1 cellular context compared by ENCODE assay signal in genomic region chrX:71365356-71365875, GRCh38.
A peak's percentile ranks its signal among the peaks of the same experiment; 100 is the strongest.
TF ChIP-seq lines count a peak whose summit lies in the region.

No MANE protein-coding gene starts in this region.

TF ChIP-seq in K562, 482 proteins besides CTCF, POLR2A, EP300 and RAD21 (continued from another document and continues in another):
- no peak for TF ChIP-seq CTCFL (IDR thresholded peaks at IDR 0.05; ENCODE audit: borderline replicate concordance, insufficient read depth, low read depth, low read length, poor library complexity, severe bottlenecking)
- TF ChIP-seq, protein P1, sequence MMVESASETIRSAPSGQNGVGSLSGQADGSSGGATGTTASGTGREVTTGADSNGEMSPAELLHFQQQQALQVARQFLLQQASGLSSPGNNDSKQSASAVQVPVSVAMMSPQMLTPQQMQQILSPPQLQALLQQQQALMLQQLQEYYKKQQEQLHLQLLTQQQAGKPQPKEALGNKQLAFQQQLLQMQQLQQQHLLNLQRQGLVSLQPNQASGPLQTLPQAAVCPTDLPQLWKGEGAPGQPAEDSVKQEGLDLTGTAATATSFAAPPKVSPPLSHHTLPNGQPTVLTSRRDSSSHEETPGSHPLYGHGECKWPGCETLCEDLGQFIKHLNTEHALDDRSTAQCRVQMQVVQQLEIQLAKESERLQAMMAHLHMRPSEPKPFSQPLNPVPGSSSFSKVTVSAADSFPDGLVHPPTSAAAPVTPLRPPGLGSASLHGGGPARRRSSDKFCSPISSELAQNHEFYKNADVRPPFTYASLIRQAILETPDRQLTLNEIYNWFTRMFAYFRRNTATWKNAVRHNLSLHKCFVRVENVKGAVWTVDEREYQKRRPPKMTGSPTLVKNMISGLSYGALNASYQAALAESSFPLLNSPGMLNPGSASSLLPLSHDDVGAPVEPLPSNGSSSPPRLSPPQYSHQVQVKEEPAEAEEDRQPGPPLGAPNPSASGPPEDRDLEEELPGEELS (CRISPR knock-in tag; IDR thresholded peaks at IDR 0.05; ENCODE audit: borderline replicate concordance), result no peak
- no peak for TF ChIP-seq LCOR (CRISPR knock-in tag; IDR thresholded peaks at IDR 0.05)
- TF ChIP-seq, protein P2, sequence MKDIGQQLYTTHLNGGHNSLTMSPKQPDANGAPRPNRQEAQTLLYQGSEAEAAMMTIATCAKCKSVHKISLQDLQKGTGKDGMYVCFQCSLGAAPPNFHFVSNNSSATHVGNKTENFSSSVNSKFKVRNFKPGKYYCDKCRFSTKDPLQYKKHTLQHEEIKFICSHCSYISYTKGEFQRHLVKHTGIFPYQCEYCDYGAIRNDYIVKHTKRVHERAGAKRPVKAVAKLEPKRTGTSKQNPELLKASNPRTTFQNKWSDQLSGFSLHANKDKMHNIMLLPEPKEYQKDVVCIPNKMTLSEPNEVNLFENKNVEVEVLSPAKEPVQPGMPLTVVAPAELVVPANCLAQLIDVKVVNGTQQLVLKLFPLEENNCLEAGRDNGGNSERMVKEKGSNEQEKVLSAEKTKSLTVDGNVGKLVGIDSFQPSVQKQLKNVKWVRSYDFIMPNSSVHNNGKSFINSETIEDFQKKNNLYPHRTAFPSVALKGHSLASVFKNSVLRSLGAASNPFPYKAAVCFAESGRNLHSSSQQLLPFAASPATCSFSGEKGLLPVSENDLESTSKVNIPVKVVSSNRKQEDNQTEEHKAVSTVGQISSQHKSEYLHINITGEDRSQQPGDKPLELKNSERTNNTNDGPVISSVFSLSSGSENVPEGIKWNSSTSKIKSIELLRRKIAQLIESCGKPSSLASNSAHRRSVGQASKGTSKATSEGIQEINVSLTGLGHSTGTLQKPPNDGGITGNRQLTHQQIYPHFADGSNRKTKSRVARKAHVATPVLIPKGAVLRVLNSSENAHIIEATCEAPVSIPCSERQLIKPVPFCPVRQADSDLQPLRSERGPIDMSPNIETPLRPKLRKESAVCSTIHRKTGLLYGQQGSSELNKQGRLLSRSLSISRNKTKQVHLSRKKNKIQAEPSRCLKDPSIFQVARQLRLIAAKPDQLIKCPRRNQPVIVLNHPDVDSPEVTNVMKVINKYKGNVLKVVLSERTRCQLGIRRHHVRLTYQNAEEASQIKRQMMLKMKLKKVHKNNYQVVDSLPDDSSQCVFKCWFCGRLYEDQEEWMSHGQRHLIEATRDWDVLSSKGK (CRISPR knock-in tag; IDR thresholded peaks at IDR 0.05), result no peak
- TF ChIP-seq YY1 (IDR thresholded peaks at IDR 0.05; ENCODE audit: borderline replicate concordance in 1 of 3, control insufficient read depth in 1 of 3, extremely low read depth in 1 of 3, insufficient read depth in 3 of 3, insufficient read length in 1 of 3, insufficient replicate concordance in 2 of 3, low read depth in 1 of 3, low read length in 2 of 3), result no peak
- no peak for TF ChIP-seq SOX6 (IDR thresholded peaks at IDR 0.05)
- no peak for TF ChIP-seq ZBTB9 (CRISPR knock-in tag; IDR thresholded peaks at IDR 0.05)
- no peak for TF ChIP-seq TAF15 (IDR thresholded peaks at IDR 0.05; ENCODE audit: low read depth, low read length)
- TF ChIP-seq, protein P3, sequence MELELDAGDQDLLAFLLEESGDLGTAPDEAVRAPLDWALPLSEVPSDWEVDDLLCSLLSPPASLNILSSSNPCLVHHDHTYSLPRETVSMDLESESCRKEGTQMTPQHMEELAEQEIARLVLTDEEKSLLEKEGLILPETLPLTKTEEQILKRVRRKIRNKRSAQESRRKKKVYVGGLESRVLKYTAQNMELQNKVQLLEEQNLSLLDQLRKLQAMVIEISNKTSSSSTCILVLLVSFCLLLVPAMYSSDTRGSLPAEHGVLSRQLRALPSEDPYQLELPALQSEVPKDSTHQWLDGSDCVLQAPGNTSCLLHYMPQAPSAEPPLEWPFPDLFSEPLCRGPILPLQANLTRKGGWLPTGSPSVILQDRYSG (tag; conservative IDR thresholded peaks at IDR 0.05; ENCODE audit: low read depth), result no peak
- TF ChIP-seq ZNF134 (CRISPR knock-in tag; conservative IDR thresholded peaks at IDR 0.05), result 0 out of 2 replicates have a peak, but pooled peaks have one; percentile 14
- no peak for TF ChIP-seq SNRNP70 (optimal IDR thresholded peaks at IDR 0.05; ENCODE audit: low read depth, low read length)
- 0 out of 2 replicates have a peak, but pooled peaks have one; percentile 33 for TF ChIP-seq ZKSCAN8 (CRISPR knock-in tag; IDR thresholded peaks at IDR 0.05)
- TF ChIP-seq, protein P4, sequence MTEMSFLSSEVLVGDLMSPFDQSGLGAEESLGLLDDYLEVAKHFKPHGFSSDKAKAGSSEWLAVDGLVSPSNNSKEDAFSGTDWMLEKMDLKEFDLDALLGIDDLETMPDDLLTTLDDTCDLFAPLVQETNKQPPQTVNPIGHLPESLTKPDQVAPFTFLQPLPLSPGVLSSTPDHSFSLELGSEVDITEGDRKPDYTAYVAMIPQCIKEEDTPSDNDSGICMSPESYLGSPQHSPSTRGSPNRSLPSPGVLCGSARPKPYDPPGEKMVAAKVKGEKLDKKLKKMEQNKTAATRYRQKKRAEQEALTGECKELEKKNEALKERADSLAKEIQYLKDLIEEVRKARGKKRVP (CRISPR knock-in tag; IDR thresholded peaks at IDR 0.05), result no peak
- TF ChIP-seq, protein P5, sequence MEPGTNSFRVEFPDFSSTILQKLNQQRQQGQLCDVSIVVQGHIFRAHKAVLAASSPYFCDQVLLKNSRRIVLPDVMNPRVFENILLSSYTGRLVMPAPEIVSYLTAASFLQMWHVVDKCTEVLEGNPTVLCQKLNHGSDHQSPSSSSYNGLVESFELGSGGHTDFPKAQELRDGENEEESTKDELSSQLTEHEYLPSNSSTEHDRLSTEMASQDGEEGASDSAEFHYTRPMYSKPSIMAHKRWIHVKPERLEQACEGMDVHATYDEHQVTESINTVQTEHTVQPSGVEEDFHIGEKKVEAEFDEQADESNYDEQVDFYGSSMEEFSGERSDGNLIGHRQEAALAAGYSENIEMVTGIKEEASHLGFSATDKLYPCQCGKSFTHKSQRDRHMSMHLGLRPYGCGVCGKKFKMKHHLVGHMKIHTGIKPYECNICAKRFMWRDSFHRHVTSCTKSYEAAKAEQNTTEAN (CRISPR knock-in tag; IDR thresholded peaks at IDR 0.05), result no peak
- TF ChIP-seq CEBPB (tag; IDR thresholded peaks at IDR 0.05), result no peak
- TF ChIP-seq, protein P6, sequence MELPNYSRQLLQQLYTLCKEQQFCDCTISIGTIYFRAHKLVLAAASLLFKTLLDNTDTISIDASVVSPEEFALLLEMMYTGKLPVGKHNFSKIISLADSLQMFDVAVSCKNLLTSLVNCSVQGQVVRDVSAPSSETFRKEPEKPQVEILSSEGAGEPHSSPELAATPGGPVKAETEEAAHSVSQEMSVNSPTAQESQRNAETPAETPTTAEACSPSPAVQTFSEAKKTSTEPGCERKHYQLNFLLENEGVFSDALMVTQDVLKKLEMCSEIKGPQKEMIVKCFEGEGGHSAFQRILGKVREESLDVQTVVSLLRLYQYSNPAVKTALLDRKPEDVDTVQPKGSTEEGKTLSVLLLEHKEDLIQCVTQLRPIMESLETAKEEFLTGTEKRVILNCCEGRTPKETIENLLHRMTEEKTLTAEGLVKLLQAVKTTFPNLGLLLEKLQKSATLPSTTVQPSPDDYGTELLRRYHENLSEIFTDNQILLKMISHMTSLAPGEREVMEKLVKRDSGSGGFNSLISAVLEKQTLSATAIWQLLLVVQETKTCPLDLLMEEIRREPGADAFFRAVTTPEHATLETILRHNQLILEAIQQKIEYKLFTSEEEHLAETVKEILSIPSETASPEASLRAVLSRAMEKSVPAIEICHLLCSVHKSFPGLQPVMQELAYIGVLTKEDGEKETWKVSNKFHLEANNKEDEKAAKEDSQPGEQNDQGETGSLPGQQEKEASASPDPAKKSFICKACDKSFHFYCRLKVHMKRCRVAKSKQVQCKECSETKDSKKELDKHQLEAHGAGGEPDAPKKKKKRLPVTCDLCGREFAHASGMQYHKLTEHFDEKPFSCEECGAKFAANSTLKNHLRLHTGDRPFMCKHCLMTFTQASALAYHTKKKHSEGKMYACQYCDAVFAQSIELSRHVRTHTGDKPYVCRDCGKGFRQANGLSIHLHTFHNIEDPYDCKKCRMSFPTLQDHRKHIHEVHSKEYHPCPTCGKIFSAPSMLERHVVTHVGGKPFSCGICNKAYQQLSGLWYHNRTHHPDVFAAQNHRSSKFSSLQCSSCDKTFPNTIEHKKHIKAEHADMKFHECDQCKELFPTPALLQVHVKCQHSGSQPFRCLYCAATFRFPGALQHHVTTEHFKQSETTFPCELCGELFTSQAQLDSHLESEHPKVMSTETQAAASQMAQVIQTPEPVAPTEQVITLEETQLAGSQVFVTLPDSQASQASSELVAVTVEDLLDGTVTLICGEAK (IDR thresholded peaks at IDR 0.05), result no peak
- TF ChIP-seq, protein P6 (CRISPR knock-in tag; IDR thresholded peaks at IDR 0.05), result no peak
- TF ChIP-seq SP2 (IDR thresholded peaks at IDR 0.05; ENCODE audit: extremely low read depth, low read depth, low read length, poor library complexity, severe bottlenecking), result no peak
- TF ChIP-seq ZNF395 (CRISPR knock-in tag; IDR thresholded peaks at IDR 0.05), result no peak
- TF ChIP-seq ZNF121 (CRISPR knock-in tag; conservative IDR thresholded peaks at IDR 0.05), result peak; percentile 64
- peak; percentile 29; the same call in 1 of the 2 replicates for TF ChIP-seq NFRKB (IDR thresholded peaks at IDR 0.05; ENCODE audit: low read depth)
- no peak for TF ChIP-seq ZNF12 (CRISPR knock-in tag; IDR thresholded peaks at IDR 0.05)
- TF ChIP-seq DDX20 (tag; IDR thresholded peaks at IDR 0.05; ENCODE audit: low read depth), result no peak
- TF ChIP-seq HLTF (IDR thresholded peaks at IDR 0.05), result no peak
- TF ChIP-seq NFATC3 (IDR thresholded peaks at IDR 0.05), result no peak
- TF ChIP-seq IRF2 (CRISPR knock-in tag; IDR thresholded peaks at IDR 0.05), result no peak
- TF ChIP-seq, protein P7, sequence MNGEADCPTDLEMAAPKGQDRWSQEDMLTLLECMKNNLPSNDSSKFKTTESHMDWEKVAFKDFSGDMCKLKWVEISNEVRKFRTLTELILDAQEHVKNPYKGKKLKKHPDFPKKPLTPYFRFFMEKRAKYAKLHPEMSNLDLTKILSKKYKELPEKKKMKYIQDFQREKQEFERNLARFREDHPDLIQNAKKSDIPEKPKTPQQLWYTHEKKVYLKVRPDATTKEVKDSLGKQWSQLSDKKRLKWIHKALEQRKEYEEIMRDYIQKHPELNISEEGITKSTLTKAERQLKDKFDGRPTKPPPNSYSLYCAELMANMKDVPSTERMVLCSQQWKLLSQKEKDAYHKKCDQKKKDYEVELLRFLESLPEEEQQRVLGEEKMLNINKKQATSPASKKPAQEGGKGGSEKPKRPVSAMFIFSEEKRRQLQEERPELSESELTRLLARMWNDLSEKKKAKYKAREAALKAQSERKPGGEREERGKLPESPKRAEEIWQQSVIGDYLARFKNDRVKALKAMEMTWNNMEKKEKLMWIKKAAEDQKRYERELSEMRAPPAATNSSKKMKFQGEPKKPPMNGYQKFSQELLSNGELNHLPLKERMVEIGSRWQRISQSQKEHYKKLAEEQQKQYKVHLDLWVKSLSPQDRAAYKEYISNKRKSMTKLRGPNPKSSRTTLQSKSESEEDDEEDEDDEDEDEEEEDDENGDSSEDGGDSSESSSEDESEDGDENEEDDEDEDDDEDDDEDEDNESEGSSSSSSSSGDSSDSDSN (IDR thresholded peaks at IDR 0.05; ENCODE audit: borderline replicate concordance in 1 of 2, low read depth in 2 of 2, low read length in 2 of 2), result no peak
